In genomic region chr11:34940026-34940677, GRCh38 we compare ENCODE assay signal across 13 cellular contexts. TPM values are rescaled to one million over a fixed set of nuclear protein-coding genes. Genes with fewer than 3 reads are reported as not detected.
A peak's percentile ranks its signal among the peaks of the same experiment; 100 is the strongest.
DNase-seq lines count a peak whose midpoint lies in the region; ATAC-seq, FAIRE-seq and TF ChIP-seq lines count a peak whose summit lies in the region.
"Had no signal": no experiment of that assay in that cellular context is flagged by ENCODE, and none has a peak within 500 bp of the region (broad histone marks: within the 10 kb centered on the region; RNA-seq: fewer than 3 reads in every experiment).

No MANE protein-coding gene starts in this region.

- H3K36me3 ChIP-seq in GM23248 (ENCODE audit: low read depth) (peaks cover 8% of the 10 kb centered on the region), astrocyte (ENCODE audit: insufficient read depth, low read length) (no peaks in the 10 kb centered on the region), endodermal cell (ENCODE audit: control insufficient read depth, insufficient read depth, low read length) (no peaks in the 10 kb centered on the region)

- no peaks in the 10 kb centered on the region for H3K4me1 Mint-ChIP-seq in astrocyte (ENCODE audit: low read depth, unreplicated experiment)
- H3K4me1 Mint-ChIP-seq in endodermal cell = peaks cover 22% of the 10 kb centered on the region

- FAIRE-seq in astrocyte (lab: Jason Lieb, UNC) = no peak

- no peaks in the 10 kb centered on the region for H3K9me2 ChIP-seq in GM23248 (ENCODE audit: insufficient read depth)

- no peak overlapping the region for H3K4me2 ChIP-seq in GM23248 (ENCODE audit: unreplicated experiment)
- H3K4me2 ChIP-seq in astrocyte (ENCODE audit: low read length) = no peak overlapping the region

- H3K9ac ChIP-seq in GM23248 (no peak overlapping the region), astrocyte (ENCODE audit: low read length) (no peak overlapping the region), endodermal cell (ENCODE audit: extremely low read depth, low read length, poor library complexity, severe bottlenecking) (no peak overlapping the region)

- no peaks in the 10 kb centered on the region for H3F3A ChIP-seq in GM23248 (ENCODE audit: insufficient read depth)

- H2AFZ ChIP-seq in GM23248 (no peak overlapping the region), astrocyte (ENCODE audit: low read depth, low read length) (no peak overlapping the region)

- H3K27me3 Mint-ChIP-seq in astrocyte (ENCODE audit: low read depth, unreplicated experiment) = no peaks in the 10 kb centered on the region
- H3K27me3 Mint-ChIP-seq in endodermal cell (ENCODE audit: insufficient read depth) = no peaks in the 10 kb centered on the region
- H3K27me3 Mint-ChIP-seq: activated naive CD4-positive, alpha-beta T cell treated with anti-CD3 and anti-CD28 coated beads, Interleukin-2, amount 50 U/mL, for 24 hours; CD4-positive, CD25-positive, alpha-beta regulatory T cell had no signal

- peaks cover 6% of the 10 kb centered on the region; the same call in 1 of the 2 replicates for H3K4me1 ChIP-seq in GM23248 (ENCODE audit: insufficient read depth)
- H3K4me1 ChIP-seq in astrocyte (ENCODE audit: insufficient read depth, low read length) = no peaks in the 10 kb centered on the region
- no peaks in the 10 kb centered on the region for H3K4me1 ChIP-seq in endodermal cell (ENCODE audit: control insufficient read depth, insufficient read depth, low read length)

- H3K9me3 ChIP-seq in GM23248 (ENCODE audit: low read depth) (no peaks in the 10 kb centered on the region), astrocyte (ENCODE audit: insufficient read depth, low read depth, low read length) (no peaks in the 10 kb centered on the region), endodermal cell (ENCODE audit: control insufficient read depth, low read length) (peaks cover 8% of the 10 kb centered on the region)

- peak; percentile 29 for DNase-seq in AG20443 (ENCODE audit: low spot score)
- DNase-seq in GM23248 = peak; percentile 48
- DNase-seq in astrocyte (ENCODE audit: low read depth) = peak; percentile 88
- peak; percentile 1 for DNase-seq in kidney glomerular epithelial cell (lab: John Stamatoyannopoulos, UW)
- DNase-seq in endodermal cell = no peak
- DNase-seq in NCI-H2196 (lab: John Stamatoyannopoulos, UW; ENCODE audit: unreplicated experiment) = no peak
- no peak for DNase-seq in HK-2 (ENCODE audit: unreplicated experiment)
- DNase-seq: CD4-positive, CD25-positive, alpha-beta regulatory T cell; NCI-H1048; NCI-H446 treated with DMSO at 0.1 percent for 48 hours; posterior cingulate gyrus had no signal

- H3K4me3 Mint-ChIP-seq in astrocyte (ENCODE audit: unreplicated experiment) (no peak overlapping the region), endodermal cell (no peak overlapping the region)
- H3K4me3 Mint-ChIP-seq: activated naive CD4-positive, alpha-beta T cell treated with anti-CD3 and anti-CD28 coated beads, Interleukin-2, amount 50 U/mL, for 24 hours; CD4-positive, CD25-positive, alpha-beta regulatory T cell had no signal

- H3K4me3 ChIP-seq in GM23248 (no peak overlapping the region), astrocyte (ENCODE audit: insufficient read depth, low read depth, low read length) (no peak overlapping the region), endodermal cell (ENCODE audit: low read length) (no peak overlapping the region)

- in situ Hi-C loops in GM23248 (cut with MboI) = no loop called here

- H3K27ac Mint-ChIP-seq in astrocyte (ENCODE audit: unreplicated experiment) (no peak overlapping the region), endodermal cell (no peak overlapping the region)
- H3K27ac Mint-ChIP-seq: activated naive CD4-positive, alpha-beta T cell treated with anti-CD3 and anti-CD28 coated beads, Interleukin-2, amount 50 U/mL, for 24 hours; CD4-positive, CD25-positive, alpha-beta regulatory T cell had no signal

- no peak for TF ChIP-seq CTCF in astrocyte (IDR thresholded peaks at IDR 0.05; ENCODE audit: insufficient read depth, low read depth, low read length)
- no peak for TF ChIP-seq CTCF in endodermal cell (conservative IDR thresholded peaks at IDR 0.05)

- H4K20me1 ChIP-seq in GM23248 (ENCODE audit: insufficient read depth) (no peaks in the 10 kb centered on the region), astrocyte (ENCODE audit: insufficient read depth, low read length) (no peaks in the 10 kb centered on the region)

- no peak for ATAC-seq in HG02870 (IDR thresholded peaks at IDR 0.05; ENCODE audit: unreplicated experiment)

- H3K9me3 Mint-ChIP-seq in astrocyte (ENCODE audit: unreplicated experiment) (no peaks in the 10 kb centered on the region), endodermal cell (peaks cover 4% of the 10 kb centered on the region)
- H3K9me3 Mint-ChIP-seq: activated naive CD4-positive, alpha-beta T cell treated with anti-CD3 and anti-CD28 coated beads, Interleukin-2, amount 50 U/mL, for 24 hours had no signal

- WGBS in GM23248 (ENCODE audit: low coverage in 1 of 2, low lambda C conversion rate in 2 of 2, missing lambda C conversion rate in 2 of 2), 2 experiments = 73% methylated on average over 4 of the region's 4 CpGs
- 95 to 100% methylated on average over 1 to 4 of the region's 4 CpGs for WGBS in endodermal cell (ENCODE audit: insufficient coverage in 1 of 2, insufficient read length in 1 of 2), 2 experiments

- H3K27me3 ChIP-seq in GM23248 (replicated peaks; ENCODE audit: insufficient read depth) = no peaks in the 10 kb centered on the region
- H3K27me3 ChIP-seq in astrocyte (ENCODE audit: insufficient read depth, low read length) = no peaks in the 10 kb centered on the region
- H3K27me3 ChIP-seq in endodermal cell (ENCODE audit: control insufficient read depth, insufficient read depth, low read length, poor library complexity, severe bottlenecking) = no peaks in the 10 kb centered on the region

- H3K79me2 ChIP-seq in GM23248 (ENCODE audit: insufficient read depth) = peaks cover 72% of the 10 kb centered on the region
- peaks cover 43% of the 10 kb centered on the region for H3K79me2 ChIP-seq in astrocyte (ENCODE audit: insufficient read depth, low read length)

- H3K36me3 Mint-ChIP-seq in astrocyte (ENCODE audit: low read depth, unreplicated experiment) (peaks cover 2% of the 10 kb centered on the region), endodermal cell (ENCODE audit: low read depth) (peaks cover 12% of the 10 kb centered on the region)

- H3K27ac ChIP-seq in GM23248 = no peak overlapping the region
- no peak overlapping the region for H3K27ac ChIP-seq in astrocyte (ENCODE audit: low read depth, low read length)
- no peak overlapping the region for H3K27ac ChIP-seq in endodermal cell (ENCODE audit: low read depth, low read length)

RNA-seq across cellular contexts. Expression of gene PDHX, which starts 23.7 kb away (rescaled TPM):
- 28.1 and 40.1 TPM in 2 replicates for total RNA-seq in GM23248 (2014; rRNA removed; shearing (Covaris generic))
- 33.4 and 36.1 TPM in 2 replicates for polyA plus RNA-seq in GM23248 (2016; fragmentation: Nextera tagmentation; extraction: Ambion mirVana)
- total RNA-seq in astrocyte (41.9 and 44.0 TPM in 2 replicates), endodermal cell (10 to 100 TPM; 42.0 to 48.6 TPM)
- polyA plus RNA-seq in endodermal cell (2013, experiment 1 of 2) = 25.1 TPM
- 25.5 TPM for polyA plus RNA-seq in endodermal cell (2013, experiment 2 of 2)

RNA-seq across cellular contexts. Expression of gene APIP, which starts 24.0 kb away (rescaled TPM):
- total RNA-seq in GM23248 (2014; rRNA removed; shearing (Covaris generic)) = 22.5 and 23.1 TPM in 2 replicates
- polyA plus RNA-seq in GM23248 (2016; fragmentation: Nextera tagmentation; extraction: Ambion mirVana) = 25.2 and 25.9 TPM in 2 replicates
- total RNA-seq in astrocyte = 13.9 and 14.1 TPM in 2 replicates
- 10 to 100 TPM; 31.8 to 46.2 TPM for total RNA-seq in endodermal cell
- polyA plus RNA-seq in endodermal cell (2013, experiment 1 of 2) = 30.9 TPM
- polyA plus RNA-seq in endodermal cell (2013, experiment 2 of 2) = 27.4 TPM

Comparison
In these comparisons a context has a peak if more than half of its experiments do, and no peak if none do; other contexts are left out.
1. DNase-seq: peak in AG20443 (single experiment), GM23248 (single experiment), astrocyte (single experiment) and kidney glomerular epithelial cell (single experiment); none in endodermal cell (single experiment), NCI-H2196 (single experiment) and HK-2 (single experiment).